8 cellular contexts compared by ENCODE assay signal in genomic region chr11:33700425-33701271, GRCh38. TPM values are rescaled to one million over a fixed set of nuclear protein-coding genes. Genes with fewer than 3 reads are reported as not detected.
DNase-seq lines count a peak whose midpoint lies in the region; ATAC-seq and TF ChIP-seq lines count a peak whose summit lies in the region.

Gene C11orf91 (minus strand): TSS chr11:33700826. CDS start chr11:33700740, 86 bp downstream.

- H2AFZ ChIP-seq in OCI-LY7 (ENCODE audit: low read length) = peak within 1 kb of the TSS; percentile 96

- no TSS peak for BruUV-seq in OCI-LY7 (replicated peaks; lab: Mats Ljungman, UMichigan)

- CTCF ChIA-PET in OCI-LY7 (lab: Charles Lee; ENCODE audit: unreplicated experiment) = interaction anchor here (2.5 kb wide), 1 partner anchor 42 kb away, joined by 6 read pairs; no protein-coding TSS in a partner anchor

- H3K4me3 ChIP-seq in OCI-LY7 (ENCODE audit: low read depth, low read length, poor library complexity, severe bottlenecking) (peak within 1 kb of the TSS; percentile 75), epithelial cell of esophagus (ENCODE audit: low read length) (peak within 1 kb of the TSS; percentile 64), mononuclear cell (ENCODE audit: low read length) (peak within 1 kb of the TSS; percentile 45)

- H3K4me1 ChIP-seq in OCI-LY7 (ENCODE audit: insufficient read depth, low read length, poor library complexity, severe bottlenecking) (peaks cover 18% of the 10 kb centered on the region), mononuclear cell (ENCODE audit: insufficient read depth, low read length) (peaks cover 14% of the 10 kb centered on the region)

- H3K9me3 ChIP-seq in OCI-LY7 (ENCODE audit: low read length) (no peaks in the 10 kb centered on the region), mononuclear cell (ENCODE audit: low read depth, low read length) (no peaks in the 10 kb centered on the region)

- no peaks in the 10 kb centered on the region for H3K36me3 ChIP-seq in OCI-LY7 (ENCODE audit: insufficient read depth, low read length)

- no peaks in the 10 kb centered on the region for H4K20me1 ChIP-seq in OCI-LY7 (ENCODE audit: insufficient read depth, low read length)

- H3K79me2 ChIP-seq in OCI-LY7 (ENCODE audit: insufficient read depth, low read depth, low read length) = no peaks in the 10 kb centered on the region

- peak within 1 kb of the TSS; percentile 80 for H3K4me2 ChIP-seq in OCI-LY7 (ENCODE audit: low read length)

- DNase-seq in DMS 273 (lab: John Stamatoyannopoulos, UW; ENCODE audit: unreplicated experiment) (peak; percentile 95), HuH-7.5 (ENCODE audit: low spot score) (peak; percentile 66), OCI-LY7 (ENCODE audit: low spot score) (peak; percentile 96), activated T-cell treated with anti-CD3 and anti-CD28 coated beads for 4 hours (peak; percentile 93), epithelial cell of esophagus (ENCODE audit: low read depth) (peak; percentile 96)
- peak; percentile 84 to 94 for DNase-seq in stimulated activated CD8-positive, alpha-beta memory T cell treated with anti-CD3 and anti-CD28 coated beads, Interleukin-2, amount 100 ng/mL, for 1 hour (ENCODE audit: low read depth in 2 of 2)

- H3K27me3 ChIP-seq in mononuclear cell (ENCODE audit: insufficient read depth, low read length) = no peaks in the 10 kb centered on the region

- peak; percentile 93 for ATAC-seq in GM21528 (IDR thresholded peaks at IDR 0.05; ENCODE audit: low FRiP score, unreplicated experiment)

- no peaks in the 10 kb centered on the region for H3K9me2 ChIP-seq in OCI-LY7 (ENCODE audit: insufficient read depth, low read length)

- intact Hi-C loops in OCI-LY7 (cut with micrococcal nuclease; ENCODE audit: unreplicated experiment) = no loop called here

- POLR2A ChIA-PET in OCI-LY7 (lab: Charles Lee) = interaction anchor here (0.5 to 2.5 kb wide), 9 partner anchors 30 to 540 kb away, joined by 3 to 7 read pairs (median 4); partner anchors contain the start of genes CD59 and CSTF3

- no peak within 1 kb of the TSS for H3K27ac ChIP-seq in OCI-LY7 (ENCODE audit: low read depth, low read length, poor library complexity, severe bottlenecking)

- TF ChIP-seq CTCF in OCI-LY7 (conservative IDR thresholded peaks at IDR 0.05; ENCODE audit: low read length) (no peak), epithelial cell of esophagus (IDR thresholded peaks at IDR 0.05; ENCODE audit: insufficient read depth, low read depth, low read length, missing control alignments) (no peak)

RNA-seq across cellular contexts. Expression of gene C11orf91, which starts in this region (rescaled TPM):
- total RNA-seq in OCI-LY7 (2014; rRNA removed; shearing (Covaris generic)) = not detected in 2 replicates
- not detected in 2 replicates for total RNA-seq in OCI-LY7 (2022)
- not detected for total RNA-seq in mononuclear cell

Comparison
In these comparisons a context has a peak if more than half of its experiments do, and no peak if none do; other contexts are left out.
1. Peak in DNase-seq, H3K4me3 ChIP-seq and H3K4me2 ChIP-seq in OCI-LY7; RNA of the gene not detected or under 1 TPM.